In the genomic region with DNA sequence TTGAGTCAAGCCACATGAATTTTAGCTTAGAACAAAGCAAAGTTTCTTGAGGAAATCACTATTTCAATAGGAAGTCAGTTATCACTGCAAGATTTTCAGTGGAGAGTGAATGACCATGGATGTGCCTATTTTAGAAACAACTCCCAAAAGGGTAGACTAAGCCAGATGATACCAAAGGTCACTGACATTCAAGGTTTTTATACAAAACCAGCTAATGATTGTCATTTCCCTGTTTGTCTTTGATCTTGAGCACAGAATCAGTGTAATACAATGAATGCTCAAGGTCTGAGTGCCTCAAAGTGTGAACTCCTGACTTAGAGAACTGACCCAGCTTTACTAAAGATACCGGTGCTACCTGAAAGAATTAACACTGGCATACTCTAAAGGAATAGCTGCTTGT, we compare ENCODE assay signal across 1 cellular context.
TF ChIP-seq lines count a peak whose summit lies in the region.

No MANE protein-coding gene starts in this region.

TF ChIP-seq in HepG2, 621 proteins besides CTCF, POLR2A, EP300 and RAD21 (continued from another document):
- TF ChIP-seq, protein P1, sequence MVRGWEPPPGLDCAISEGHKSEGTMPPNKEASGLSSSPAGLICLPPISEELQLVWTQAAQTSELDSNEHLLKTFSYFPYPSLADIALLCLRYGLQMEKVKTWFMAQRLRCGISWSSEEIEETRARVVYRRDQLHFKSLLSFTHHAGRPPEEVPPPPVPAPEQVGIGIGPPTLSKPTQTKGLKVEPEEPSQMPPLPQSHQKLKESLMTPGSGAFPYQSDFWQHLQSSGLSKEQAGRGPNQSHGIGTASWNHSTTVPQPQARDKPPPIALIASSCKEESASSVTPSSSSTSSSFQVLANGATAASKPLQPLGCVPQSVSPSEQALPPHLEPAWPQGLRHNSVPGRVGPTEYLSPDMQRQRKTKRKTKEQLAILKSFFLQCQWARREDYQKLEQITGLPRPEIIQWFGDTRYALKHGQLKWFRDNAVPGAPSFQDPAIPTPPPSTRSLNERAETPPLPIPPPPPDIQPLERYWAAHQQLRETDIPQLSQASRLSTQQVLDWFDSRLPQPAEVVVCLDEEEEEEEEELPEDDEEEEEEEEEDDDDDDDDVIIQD (CRISPR knock-in tag; IDR thresholded peaks at IDR 0.05; ENCODE audit: low read depth), result no peak
- peak; percentile 22; the same call in 1 of the 2 replicates for TF ChIP-seq TCF7 (IDR thresholded peaks at IDR 0.05; ENCODE audit: low read depth)
- no peak for TF ChIP-seq ZNF326 (CRISPR knock-in tag; IDR thresholded peaks at IDR 0.05; ENCODE audit: borderline replicate concordance)
- TF ChIP-seq HNF4A (CRISPR knock-in tag; IDR thresholded peaks at IDR 0.05), result peak; percentile 33; the same call in 1 of the 2 replicates
- TF ChIP-seq ZMYM3 (CRISPR knock-in tag; IDR thresholded peaks at IDR 0.05), result no peak
- TF ChIP-seq FOXK1 (CRISPR knock-in tag; IDR thresholded peaks at IDR 0.05; ENCODE audit: borderline replicate concordance, low read depth), result no peak
- no peak for TF ChIP-seq GATA4 (IDR thresholded peaks at IDR 0.05; ENCODE audit: borderline replicate concordance, low read depth)
- TF ChIP-seq GFI1 (CRISPR knock-in tag; IDR thresholded peaks at IDR 0.05; ENCODE audit: borderline replicate concordance), result peak; percentile 96
- TF ChIP-seq ZNF749 (CRISPR knock-in tag; IDR thresholded peaks at IDR 0.05; ENCODE audit: borderline replicate concordance), result no peak
- TF ChIP-seq, protein P2, sequence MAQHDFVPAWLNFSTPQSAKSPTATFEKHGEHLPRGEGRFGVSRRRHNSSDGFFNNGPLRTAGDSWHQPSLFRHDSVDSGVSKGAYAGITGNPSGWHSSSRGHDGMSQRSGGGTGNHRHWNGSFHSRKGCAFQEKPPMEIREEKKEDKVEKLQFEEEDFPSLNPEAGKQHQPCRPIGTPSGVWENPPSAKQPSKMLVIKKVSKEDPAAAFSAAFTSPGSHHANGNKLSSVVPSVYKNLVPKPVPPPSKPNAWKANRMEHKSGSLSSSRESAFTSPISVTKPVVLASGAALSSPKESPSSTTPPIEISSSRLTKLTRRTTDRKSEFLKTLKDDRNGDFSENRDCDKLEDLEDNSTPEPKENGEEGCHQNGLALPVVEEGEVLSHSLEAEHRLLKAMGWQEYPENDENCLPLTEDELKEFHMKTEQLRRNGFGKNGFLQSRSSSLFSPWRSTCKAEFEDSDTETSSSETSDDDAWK (CRISPR knock-in tag; IDR thresholded peaks at IDR 0.05), result no peak
- no peak for TF ChIP-seq ZNF33A (CRISPR knock-in tag; IDR thresholded peaks at IDR 0.05; ENCODE audit: borderline replicate concordance)
- no peak for TF ChIP-seq HNRNPL (IDR thresholded peaks at IDR 0.05; ENCODE audit: low read depth, low read length)
- TF ChIP-seq ZFY (CRISPR knock-in tag; IDR thresholded peaks at IDR 0.05), result no peak
- TF ChIP-seq TCF7L2 (IDR thresholded peaks at IDR 0.05; ENCODE audit: low read depth, low read length), result no peak
- TF ChIP-seq, protein P3, sequence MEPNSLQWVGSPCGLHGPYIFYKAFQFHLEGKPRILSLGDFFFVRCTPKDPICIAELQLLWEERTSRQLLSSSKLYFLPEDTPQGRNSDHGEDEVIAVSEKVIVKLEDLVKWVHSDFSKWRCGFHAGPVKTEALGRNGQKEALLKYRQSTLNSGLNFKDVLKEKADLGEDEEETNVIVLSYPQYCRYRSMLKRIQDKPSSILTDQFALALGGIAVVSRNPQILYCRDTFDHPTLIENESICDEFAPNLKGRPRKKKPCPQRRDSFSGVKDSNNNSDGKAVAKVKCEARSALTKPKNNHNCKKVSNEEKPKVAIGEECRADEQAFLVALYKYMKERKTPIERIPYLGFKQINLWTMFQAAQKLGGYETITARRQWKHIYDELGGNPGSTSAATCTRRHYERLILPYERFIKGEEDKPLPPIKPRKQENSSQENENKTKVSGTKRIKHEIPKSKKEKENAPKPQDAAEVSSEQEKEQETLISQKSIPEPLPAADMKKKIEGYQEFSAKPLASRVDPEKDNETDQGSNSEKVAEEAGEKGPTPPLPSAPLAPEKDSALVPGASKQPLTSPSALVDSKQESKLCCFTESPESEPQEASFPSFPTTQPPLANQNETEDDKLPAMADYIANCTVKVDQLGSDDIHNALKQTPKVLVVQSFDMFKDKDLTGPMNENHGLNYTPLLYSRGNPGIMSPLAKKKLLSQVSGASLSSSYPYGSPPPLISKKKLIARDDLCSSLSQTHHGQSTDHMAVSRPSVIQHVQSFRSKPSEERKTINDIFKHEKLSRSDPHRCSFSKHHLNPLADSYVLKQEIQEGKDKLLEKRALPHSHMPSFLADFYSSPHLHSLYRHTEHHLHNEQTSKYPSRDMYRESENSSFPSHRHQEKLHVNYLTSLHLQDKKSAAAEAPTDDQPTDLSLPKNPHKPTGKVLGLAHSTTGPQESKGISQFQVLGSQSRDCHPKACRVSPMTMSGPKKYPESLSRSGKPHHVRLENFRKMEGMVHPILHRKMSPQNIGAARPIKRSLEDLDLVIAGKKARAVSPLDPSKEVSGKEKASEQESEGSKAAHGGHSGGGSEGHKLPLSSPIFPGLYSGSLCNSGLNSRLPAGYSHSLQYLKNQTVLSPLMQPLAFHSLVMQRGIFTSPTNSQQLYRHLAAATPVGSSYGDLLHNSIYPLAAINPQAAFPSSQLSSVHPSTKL (CRISPR knock-in tag; IDR thresholded peaks at IDR 0.05), result 0 out of 2 replicates have a peak, but pooled peaks have one; percentile 10
- TF ChIP-seq ZFAT (CRISPR knock-in tag; conservative IDR thresholded peaks at IDR 0.05), result no peak
